ENCODE assay signal across 1 cellular context in the genomic region with DNA sequence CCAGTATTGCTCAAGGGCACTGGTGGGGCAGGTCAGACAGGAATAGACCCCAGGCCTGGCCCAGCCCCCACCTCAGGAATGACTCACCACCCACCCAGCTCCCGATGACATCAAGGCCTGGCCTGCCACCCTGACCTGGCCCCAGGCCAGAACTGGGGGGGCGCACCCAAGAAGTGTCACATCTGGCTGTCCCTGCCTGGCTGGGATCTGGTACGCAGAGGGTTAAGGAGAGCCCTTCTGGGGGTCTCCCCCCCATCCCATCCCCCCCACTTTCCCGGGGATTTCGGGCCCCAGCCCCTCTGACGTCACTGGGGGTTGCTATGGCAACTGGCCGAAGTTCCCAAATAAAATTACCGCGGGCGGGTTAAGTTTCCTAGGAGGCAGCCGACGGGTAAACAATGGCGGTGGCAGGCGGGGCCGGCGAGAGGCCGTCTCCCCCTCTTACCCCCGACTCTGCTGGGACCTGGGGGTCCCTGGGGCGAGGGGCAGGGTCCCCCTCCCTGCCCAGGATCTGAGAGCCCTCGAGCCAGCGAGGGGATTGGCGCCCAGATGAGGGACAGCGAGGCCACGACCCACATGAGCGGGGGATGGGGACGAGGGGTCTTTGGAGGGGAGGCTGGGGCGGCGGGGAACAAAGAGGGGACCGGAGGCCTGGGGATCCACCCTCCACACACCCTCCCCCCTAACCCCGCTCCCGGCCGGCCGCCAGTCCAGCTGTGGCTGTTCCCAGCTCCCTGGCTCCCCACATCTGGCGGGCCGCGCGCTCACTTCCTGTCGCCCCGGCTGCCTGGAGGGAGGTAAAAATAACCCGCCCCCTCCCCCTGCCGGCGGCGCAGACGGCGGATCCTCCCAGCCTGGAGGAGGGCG.
A peak's percentile ranks its signal among the peaks of the same experiment; 100 is the strongest.
TF ChIP-seq lines count a peak whose summit lies in the region.

No MANE protein-coding gene starts in this region.

TF ChIP-seq in K562, 482 proteins besides CTCF, POLR2A, EP300 and RAD21 (continued from another document):
- peak; percentile 4; the same call in 1 of the 2 replicates for TF ChIP-seq PKNOX1 (IDR thresholded peaks at IDR 0.05)
- TF ChIP-seq MAFG (tag; conservative IDR thresholded peaks at IDR 0.05) = no peak
- peak in 1 of 2 experiments; percentile 55; a peak in 1 of 4 replicates for TF ChIP-seq SIN3A (IDR thresholded peaks at IDR 0.05; ENCODE audit: borderline replicate concordance in 2 of 2, control insufficient read depth in 1 of 2, low read depth in 2 of 2, low read length in 2 of 2)
- no peak for TF ChIP-seq TCF7 (IDR thresholded peaks at IDR 0.05; ENCODE audit: borderline replicate concordance)
- no peak for TF ChIP-seq GTF2A2 (tag; IDR thresholded peaks at IDR 0.05)
- TF ChIP-seq, protein P1, sequence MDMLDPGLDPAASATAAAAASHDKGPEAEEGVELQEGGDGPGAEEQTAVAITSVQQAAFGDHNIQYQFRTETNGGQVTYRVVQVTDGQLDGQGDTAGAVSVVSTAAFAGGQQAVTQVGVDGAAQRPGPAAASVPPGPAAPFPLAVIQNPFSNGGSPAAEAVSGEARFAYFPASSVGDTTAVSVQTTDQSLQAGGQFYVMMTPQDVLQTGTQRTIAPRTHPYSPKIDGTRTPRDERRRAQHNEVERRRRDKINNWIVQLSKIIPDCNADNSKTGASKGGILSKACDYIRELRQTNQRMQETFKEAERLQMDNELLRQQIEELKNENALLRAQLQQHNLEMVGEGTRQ (CRISPR knock-in tag; IDR thresholded peaks at IDR 0.05) = no peak
- TF ChIP-seq PPARD (CRISPR knock-in tag; IDR thresholded peaks at IDR 0.05) = no peak
- peak; percentile 98 for TF ChIP-seq ATF7 (IDR thresholded peaks at IDR 0.05)
- TF ChIP-seq ZNF766 (CRISPR knock-in tag; conservative IDR thresholded peaks at IDR 0.05) = no peak; the same call in 1 of the 2 replicates
- TF ChIP-seq ZBTB12 (CRISPR knock-in tag; IDR thresholded peaks at IDR 0.05) = peak; percentile 83
- peak; percentile 53; the same call in 1 of the 2 replicates for TF ChIP-seq RFX5 (IDR thresholded peaks at IDR 0.05; ENCODE audit: low read depth, low read length)
- TF ChIP-seq ZNF398 (CRISPR knock-in tag; IDR thresholded peaks at IDR 0.05) = no peak
- no peak for TF ChIP-seq ZNF778 (CRISPR knock-in tag; IDR thresholded peaks at IDR 0.05)
- TF ChIP-seq U2AF1 (optimal IDR thresholded peaks at IDR 0.05; ENCODE audit: low read depth, low read length) = peak; percentile 46
- TF ChIP-seq XRCC4 (IDR thresholded peaks at IDR 0.05; ENCODE audit: extremely low read depth, insufficient read depth, insufficient read length) = no peak
- no peak for TF ChIP-seq SAFB2 (IDR thresholded peaks at IDR 0.05; ENCODE audit: borderline replicate concordance, low read depth, low read length, severe bottlenecking)
- TF ChIP-seq MED1 (CRISPR knock-in tag; IDR thresholded peaks at IDR 0.05; ENCODE audit: borderline replicate concordance) = no peak
- TF ChIP-seq, protein P2, sequence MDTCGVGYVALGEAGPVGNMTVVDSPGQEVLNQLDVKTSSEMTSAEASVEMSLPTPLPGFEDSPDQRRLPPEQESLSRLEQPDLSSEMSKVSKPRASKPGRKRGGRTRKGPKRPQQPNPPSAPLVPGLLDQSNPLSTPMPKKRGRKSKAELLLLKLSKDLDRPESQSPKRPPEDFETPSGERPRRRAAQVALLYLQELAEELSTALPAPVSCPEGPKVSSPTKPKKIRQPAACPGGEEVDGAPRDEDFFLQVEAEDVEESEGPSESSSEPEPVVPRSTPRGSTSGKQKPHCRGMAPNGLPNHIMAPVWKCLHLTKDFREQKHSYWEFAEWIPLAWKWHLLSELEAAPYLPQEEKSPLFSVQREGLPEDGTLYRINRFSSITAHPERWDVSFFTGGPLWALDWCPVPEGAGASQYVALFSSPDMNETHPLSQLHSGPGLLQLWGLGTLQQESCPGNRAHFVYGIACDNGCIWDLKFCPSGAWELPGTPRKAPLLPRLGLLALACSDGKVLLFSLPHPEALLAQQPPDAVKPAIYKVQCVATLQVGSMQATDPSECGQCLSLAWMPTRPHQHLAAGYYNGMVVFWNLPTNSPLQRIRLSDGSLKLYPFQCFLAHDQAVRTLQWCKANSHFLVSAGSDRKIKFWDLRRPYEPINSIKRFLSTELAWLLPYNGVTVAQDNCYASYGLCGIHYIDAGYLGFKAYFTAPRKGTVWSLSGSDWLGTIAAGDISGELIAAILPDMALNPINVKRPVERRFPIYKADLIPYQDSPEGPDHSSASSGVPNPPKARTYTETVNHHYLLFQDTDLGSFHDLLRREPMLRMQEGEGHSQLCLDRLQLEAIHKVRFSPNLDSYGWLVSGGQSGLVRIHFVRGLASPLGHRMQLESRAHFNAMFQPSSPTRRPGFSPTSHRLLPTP (IDR thresholded peaks at IDR 0.05; ENCODE audit: borderline replicate concordance, extremely low read depth, insufficient read length) = no peak
- no peak for TF ChIP-seq CBX8 (IDR thresholded peaks at IDR 0.05; ENCODE audit: borderline replicate concordance, extremely low read depth, low read depth, low read length, poor library complexity, severe bottlenecking)
- no peak for TF ChIP-seq ZNF24 (IDR thresholded peaks at IDR 0.05)
- TF ChIP-seq FOXA1 (IDR thresholded peaks at IDR 0.05; ENCODE audit: borderline replicate concordance) = no peak
